9 cellular contexts compared by ENCODE assay signal in the genomic region with DNA sequence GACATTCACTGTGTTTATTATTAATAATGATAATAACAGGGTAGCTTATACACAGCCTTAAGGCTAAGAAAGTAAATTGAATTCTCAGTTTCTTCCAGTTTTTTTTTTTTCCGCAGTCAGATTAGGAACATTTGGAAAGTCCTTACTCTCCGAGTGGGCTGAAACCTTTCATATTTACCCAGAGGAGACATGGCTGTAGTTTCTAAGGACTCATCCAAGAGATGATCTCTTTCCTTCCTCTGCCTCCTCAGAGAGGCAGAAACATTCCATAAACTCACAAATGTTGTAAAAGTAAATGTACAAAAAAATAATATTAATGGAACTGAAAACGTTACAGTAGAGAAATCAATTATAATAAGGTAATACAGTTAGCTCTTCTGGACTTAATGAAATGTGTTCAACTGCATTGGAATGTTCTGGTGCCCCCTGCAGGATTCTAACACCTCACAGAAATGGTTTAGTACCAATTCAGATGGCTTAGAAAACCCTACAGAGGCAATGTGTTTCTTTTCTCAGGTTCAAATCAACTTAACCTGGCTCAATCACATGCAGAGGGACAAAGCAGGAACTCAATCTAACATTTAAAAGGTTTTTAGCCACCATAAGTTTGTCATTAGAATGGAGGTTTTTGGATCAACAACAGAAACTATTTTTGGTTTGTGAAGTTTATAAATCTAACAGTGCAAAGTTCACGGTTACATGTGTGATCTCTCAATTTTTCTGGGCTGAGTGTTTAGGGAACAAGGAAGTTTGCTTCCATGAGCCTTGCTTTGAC.
DNase-seq lines count a peak whose midpoint lies in the region; ATAC-seq and TF ChIP-seq lines count a peak whose summit lies in the region.
"Had no signal": no experiment of that assay in that cellular context is flagged by ENCODE, and none has a peak within 500 bp of the region (broad histone marks: within the 10 kb centered on the region; RNA-seq: fewer than 3 reads in every experiment).

No MANE protein-coding gene starts in this region.

- no peak overlapping the region for H3K18ac ChIP-seq in trophoblast cell (ENCODE audit: low read length)

- intact Hi-C loops in CD8-positive, alpha-beta T cell (cut with DNase I, micrococcal nuclease) = loop anchor here (1.0 to 5.0 kb wide), 6 partner anchors 14 to 509 kb away; no protein-coding TSS in a partner anchor

- H3K23ac ChIP-seq in trophoblast cell (ENCODE audit: low read length) = no peak overlapping the region

- ATAC-seq in CD8-positive, alpha-beta T cell = peak; percentile 86
- ATAC-seq in GM19035 (IDR thresholded peaks at IDR 0.05; ENCODE audit: unreplicated experiment) (peak; percentile 88), HG03432 (IDR thresholded peaks at IDR 0.05; ENCODE audit: unreplicated experiment) (peak; percentile 86)
- ATAC-seq in activated T-cell treated with anti-CD3 and anti-CD28 coated beads, Interleukin-2, amount 50 U/mL, for 4 hours = peak; percentile 58 to 62

- no peaks in the 10 kb centered on the region for H3K36me3 Mint-ChIP-seq in CD8-positive, alpha-beta T cell
- H3K36me3 Mint-ChIP-seq in activated T-cell treated with anti-CD3 and anti-CD28 coated beads, Interleukin-2, amount 50 U/mL, for 4 hours (ENCODE audit: insufficient read depth) = no peaks in the 10 kb centered on the region
- H3K36me3 Mint-ChIP-seq: activated naive CD8-positive, alpha-beta T cell had no signal

- H2BK5ac ChIP-seq in trophoblast cell (ENCODE audit: low read depth, low read length, poor library complexity) = no peak overlapping the region

- WGBS in trophoblast cell (ENCODE audit: extremely low coverage, insufficient coverage, insufficient read length) = no CpG with 5 or more reads among the region's 4 CpGs

- no peak overlapping the region for H4K91ac ChIP-seq in trophoblast cell (ENCODE audit: low read depth, low read length)

- no peak overlapping the region for H3K4me3 ChIP-seq in CD8-positive, alpha-beta T cell (ENCODE audit: low read depth, low read length)
- H3K4me3 ChIP-seq in fibroblast of the aortic adventitia (ENCODE audit: low read depth, low read length) (no peak overlapping the region), trophoblast cell (ENCODE audit: low read depth, low read length) (no peak overlapping the region)

- no peaks in the 10 kb centered on the region for H3K4me1 ChIP-seq in CD8-positive, alpha-beta T cell (ENCODE audit: insufficient read depth, low read length)
- H3K4me1 ChIP-seq in trophoblast cell (ENCODE audit: control insufficient read depth in 1 of 2, insufficient read depth in 2 of 2, low read length in 2 of 2) = no peaks in the 10 kb centered on the region

- H3K14ac ChIP-seq in trophoblast cell (ENCODE audit: low read length) = no peak overlapping the region

- H3K9me3 ChIP-seq in CD8-positive, alpha-beta T cell (ENCODE audit: low read length) = no peaks in the 10 kb centered on the region
- H3K9me3 ChIP-seq in trophoblast cell (ENCODE audit: insufficient read depth, low read depth, low read length) = no peaks in the 10 kb centered on the region

- peak; percentile 89 for TF ChIP-seq CTCF in CD8-positive, alpha-beta T cell (IDR thresholded peaks at IDR 0.05)
- peak; percentile 71 for TF ChIP-seq CTCF in fibroblast of the aortic adventitia (IDR thresholded peaks at IDR 0.05; ENCODE audit: insufficient read depth, low read length)

- H3K9me3 Mint-ChIP-seq in CD8-positive, alpha-beta T cell = no peaks in the 10 kb centered on the region
- no peaks in the 10 kb centered on the region for H3K9me3 Mint-ChIP-seq in activated T-cell treated with anti-CD3 and anti-CD28 coated beads, Interleukin-2, amount 50 U/mL, for 4 hours

- no peak overlapping the region for H2AK5ac ChIP-seq in trophoblast cell (ENCODE audit: low read length)

- no peak overlapping the region for H3K4me2 ChIP-seq in trophoblast cell (ENCODE audit: low read length)

- H3K27me3 Mint-ChIP-seq in CD8-positive, alpha-beta T cell (ENCODE audit: low read depth) = peaks cover 5% of the 10 kb centered on the region
- no peaks in the 10 kb centered on the region for H3K27me3 Mint-ChIP-seq in activated T-cell treated with anti-CD3 and anti-CD28 coated beads, Interleukin-2, amount 50 U/mL, for 4 hours (ENCODE audit: low read depth)
- H3K27me3 Mint-ChIP-seq: activated naive CD8-positive, alpha-beta T cell had no signal

- no peak overlapping the region for H3K4ac ChIP-seq in trophoblast cell (ENCODE audit: low read depth, low read length)

- no peak overlapping the region for H3K27ac Mint-ChIP-seq in CD8-positive, alpha-beta T cell
- H3K27ac Mint-ChIP-seq: activated naive CD8-positive, alpha-beta T cell had no signal

- POLR2A ChIA-PET in CD8-positive, alpha-beta T cell (lab: Charles Lee) = interaction anchor here (0.7 to 2.5 kb wide), 7 partner anchors 13 to 550 kb away, joined by 3 to 13 read pairs (median 4); partner anchors contain the start of gene UMAD1

- CTCF ChIA-PET in CD8-positive, alpha-beta T cell (lab: Charles Lee) = interaction anchor here (0.6 to 3.2 kb wide), 40 partner anchors 10 to 947 kb away, joined by 3 to 38 read pairs (median 4); partner anchors contain the start of gene GLCCI1

- H3K4me1 Mint-ChIP-seq in CD8-positive, alpha-beta T cell (ENCODE audit: low read depth) = peaks cover 16% of the 10 kb centered on the region
- H3K4me1 Mint-ChIP-seq in activated T-cell treated with anti-CD3 and anti-CD28 coated beads, Interleukin-2, amount 50 U/mL, for 4 hours (ENCODE audit: low read depth) = peaks cover 15% of the 10 kb centered on the region

- H3K9ac ChIP-seq in trophoblast cell (ENCODE audit: low read length) = no peak overlapping the region

- H2AFZ ChIP-seq in trophoblast cell (ENCODE audit: insufficient read depth, low read length, poor library complexity) = no peak overlapping the region

- no peak overlapping the region for H4K12ac ChIP-seq in trophoblast cell (ENCODE audit: low read depth, low read length)

- DNase-seq in CD8-positive, alpha-beta T cell = peak; percentile 32 to 75 (median 62)
- peak; percentile 44 for DNase-seq in NOMO-1 treated with DMSO at 0.1 percent for 48 hours (lab: John Stamatoyannopoulos, UW; ENCODE audit: unreplicated experiment)
- DNase-seq in activated T-cell treated with anti-CD3 and anti-CD28 coated beads, Interleukin-2, amount 50 U/mL, for 4 hours = peak; percentile 64
- DNase-seq in fibroblast of the aortic adventitia (ENCODE audit: low read depth) = peak; percentile 76
- DNase-seq in trophoblast cell = peak; percentile 7 to 44
- DNase-seq in UCSD-AML1 (lab: John Stamatoyannopoulos, UW; ENCODE audit: unreplicated experiment) = no peak

- H3K4me3 Mint-ChIP-seq in CD8-positive, alpha-beta T cell = no peak overlapping the region
- H3K4me3 Mint-ChIP-seq in activated T-cell treated with anti-CD3 and anti-CD28 coated beads, Interleukin-2, amount 50 U/mL, for 4 hours = no peak overlapping the region
- H3K4me3 Mint-ChIP-seq: activated naive CD8-positive, alpha-beta T cell had no signal

- H3K27me3 ChIP-seq in CD8-positive, alpha-beta T cell (ENCODE audit: insufficient read depth, low read length) = no peaks in the 10 kb centered on the region
- no peaks in the 10 kb centered on the region for H3K27me3 ChIP-seq in trophoblast cell (ENCODE audit: insufficient read depth, low read length)

- no peaks in the 10 kb centered on the region for H3K79me2 ChIP-seq in trophoblast cell (ENCODE audit: control insufficient read depth, insufficient read depth, low read length, poor library complexity)

- no peak overlapping the region for H4K8ac ChIP-seq in trophoblast cell (ENCODE audit: low read depth, low read length)

- no peaks in the 10 kb centered on the region for H3K36me3 ChIP-seq in CD8-positive, alpha-beta T cell (ENCODE audit: insufficient read depth, low read length)
- H3K36me3 ChIP-seq in trophoblast cell (ENCODE audit: control insufficient read depth in 1 of 2, insufficient read depth in 2 of 2, low read length in 2 of 2) = no peaks in the 10 kb centered on the region

- no peaks in the 10 kb centered on the region for H3K79me1 ChIP-seq in trophoblast cell (ENCODE audit: low read length)

- no peak overlapping the region for H3K27ac ChIP-seq in CD8-positive, alpha-beta T cell (ENCODE audit: low read depth, low read length)
- no peak overlapping the region for H3K27ac ChIP-seq in trophoblast cell (ENCODE audit: low read depth, low read length)

- H2BK12ac ChIP-seq in trophoblast cell (ENCODE audit: low read length) = no peak overlapping the region

- H2BK120ac ChIP-seq in trophoblast cell (ENCODE audit: insufficient read depth, low read length, poor library complexity) = no peak overlapping the region
